Comparison of ENCODE assay signal across 12 cellular contexts in the genomic region with DNA sequence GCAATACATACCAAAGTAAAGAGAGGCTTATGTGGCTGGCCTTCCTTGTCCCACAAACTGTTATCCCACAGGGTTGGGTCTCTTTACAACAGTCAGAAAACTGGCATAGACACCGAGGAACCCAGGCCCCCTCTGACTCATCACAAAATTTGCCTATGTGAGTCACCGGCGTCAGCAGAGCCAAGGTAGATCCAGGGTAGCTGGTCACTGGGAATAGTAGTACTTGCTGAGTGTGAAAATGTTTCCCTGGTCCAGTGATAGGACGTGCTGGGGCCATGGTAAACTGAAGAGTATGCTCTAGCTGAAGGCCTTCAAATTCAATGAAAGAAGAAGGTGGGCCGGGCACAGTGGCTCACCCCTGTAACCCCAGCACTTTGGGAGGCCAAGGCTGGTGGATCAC. TPM values are rescaled to one million over a fixed set of nuclear protein-coding genes. Genes with fewer than 3 reads are reported as not detected.
DNase-seq lines count a peak whose midpoint lies in the region; ATAC-seq, FAIRE-seq and TF ChIP-seq lines count a peak whose summit lies in the region.
"Had no signal": no experiment of that assay in that cellular context is flagged by ENCODE, and none has a peak within 500 bp of the region (broad histone marks: within the 10 kb centered on the region; RNA-seq: fewer than 3 reads in every experiment).

No MANE protein-coding gene starts in this region.

- H3K27ac ChIP-seq in astrocyte (ENCODE audit: low read depth, low read length) (no peak overlapping the region), prostate gland (no peak overlapping the region)
- H3K27ac ChIP-seq: C4-2B had no signal

- DNase-seq in AG10803 (ENCODE audit: low read depth) (peak; percentile 19), HFF-Myc (ENCODE audit: extremely low read depth, low read depth) (peak; percentile 10), astrocyte (ENCODE audit: low read depth) (peak; percentile 51), kidney tubule cell (ENCODE audit: low spot score) (peak; percentile 63), prostate gland (ENCODE audit: low spot score) (no peak)
- DNase-seq: NCI-H1092 had no signal

- H2AFZ ChIP-seq in astrocyte (ENCODE audit: low read depth, low read length): no peak overlapping the region

- peaks cover 10% of the 10 kb centered on the region for H3K9me3 Mint-ChIP-seq in astrocyte (ENCODE audit: unreplicated experiment)
- H3K9me3 Mint-ChIP-seq: activated T-cell treated with anti-CD3 and anti-CD28 coated beads, Interleukin-2, amount 50 U/mL, for 72 hours had no signal

- H3K36me3 ChIP-seq in astrocyte (ENCODE audit: insufficient read depth, low read length): no peaks in the 10 kb centered on the region
- H3K36me3 ChIP-seq in prostate gland: no peaks in the 10 kb centered on the region

- H3K4me3 ChIP-seq in AG10803 (ENCODE audit: low read length) (no peak overlapping the region), HFF-Myc (replicated peaks; ENCODE audit: low read depth, low read length) (no peak overlapping the region), astrocyte (ENCODE audit: insufficient read depth, low read depth, low read length) (no peak overlapping the region), prostate gland (no peak overlapping the region)

- H3K36me3 Mint-ChIP-seq in astrocyte (ENCODE audit: low read depth, unreplicated experiment): no peaks in the 10 kb centered on the region

- H3K79me2 ChIP-seq in astrocyte (ENCODE audit: insufficient read depth, low read length): no peaks in the 10 kb centered on the region

- peaks cover 6% of the 10 kb centered on the region for H3K4me1 Mint-ChIP-seq in astrocyte (ENCODE audit: low read depth, unreplicated experiment)

- no peaks in the 10 kb centered on the region for H3K27me3 Mint-ChIP-seq in astrocyte (ENCODE audit: low read depth, unreplicated experiment)

- no peaks in the 10 kb centered on the region for H4K20me1 ChIP-seq in astrocyte (ENCODE audit: insufficient read depth, low read length)

- intact Hi-C loops in prostate gland (cut with DNase I): no loop called here

- TF ChIP-seq CTCF in AG10803 (conservative IDR thresholded peaks at IDR 0.05; ENCODE audit: low read length) (no peak), HFF-Myc (IDR thresholded peaks at IDR 0.05; ENCODE audit: low read depth, low read length, missing control alignments) (no peak), astrocyte (IDR thresholded peaks at IDR 0.05; ENCODE audit: insufficient read depth, low read depth, low read length) (no peak), prostate gland (IDR thresholded peaks at IDR 0.05) (no peak)

- no peak for TF ChIP-seq POLR2A in prostate gland (IDR thresholded peaks at IDR 0.05)

- no peak overlapping the region for H3K9ac ChIP-seq in astrocyte (ENCODE audit: low read length)

- no peak for FAIRE-seq in astrocyte (lab: Jason Lieb, UNC)
- FAIRE-seq: GM12891 had no signal

- H3K9me3 ChIP-seq in astrocyte (ENCODE audit: insufficient read depth, low read depth, low read length): no peaks in the 10 kb centered on the region
- no peaks in the 10 kb centered on the region for H3K9me3 ChIP-seq in prostate gland

- no peak for ATAC-seq in GM19023 (IDR thresholded peaks at IDR 0.05; ENCODE audit: unreplicated experiment)
- no peak for ATAC-seq in HG02852 (IDR thresholded peaks at IDR 0.05; ENCODE audit: unreplicated experiment)
- no peak for ATAC-seq in GM18861 (IDR thresholded peaks at IDR 0.05; ENCODE audit: unreplicated experiment)
- ATAC-seq: activated T-cell treated with anti-CD3 and anti-CD28 coated beads, Interleukin-2, amount 50 U/mL, for 72 hours had no signal

- H3K27ac Mint-ChIP-seq in astrocyte (ENCODE audit: unreplicated experiment): no peak overlapping the region
- H3K27ac Mint-ChIP-seq: activated T-cell treated with anti-CD3 and anti-CD28 coated beads, Interleukin-2, amount 50 U/mL, for 72 hours had no signal

- H3K4me2 ChIP-seq in astrocyte (ENCODE audit: low read length): no peak overlapping the region

- WGBS in prostate gland: 76% methylated on average over 5 of the region's 5 CpGs

- H3K4me1 ChIP-seq in astrocyte (ENCODE audit: insufficient read depth, low read length) (no peaks in the 10 kb centered on the region), prostate gland (replicated peaks) (no peaks in the 10 kb centered on the region)

- no peak overlapping the region for H3K4me3 Mint-ChIP-seq in astrocyte (ENCODE audit: unreplicated experiment)
- H3K4me3 Mint-ChIP-seq: activated T-cell treated with anti-CD3 and anti-CD28 coated beads, Interleukin-2, amount 50 U/mL, for 72 hours had no signal

- H3K27me3 ChIP-seq in astrocyte (ENCODE audit: insufficient read depth, low read length) (no peaks in the 10 kb centered on the region), prostate gland (replicated peaks; ENCODE audit: insufficient read depth) (no peaks in the 10 kb centered on the region)

RNA-seq across cellular contexts. Expression of a gene that starts 27.1 kb away (rescaled TPM):
- 152 and 156 TPM in 2 replicates for total RNA-seq in astrocyte
- 10 to 100 TPM; 41.8 to 49.6 TPM for total RNA-seq in prostate gland
